ENCODE assay signal across 8 cellular contexts in genomic region chr1:156859523-156860112, GRCh38. TPM values are rescaled to one million over a fixed set of nuclear protein-coding genes. Genes with fewer than 3 reads are reported as not detected.
A peak's percentile ranks its signal among the peaks of the same experiment; 100 is the strongest.
DNase-seq lines count a peak whose midpoint lies in the region; TF ChIP-seq lines count a peak whose summit lies in the region.

No MANE protein-coding gene starts in this region.

- peak overlapping the region; percentile 95 for H3K4me2 ChIP-seq in KMS-11

- H3K4me1 ChIP-seq in KMS-11 (ENCODE audit: low read depth, poor library complexity, severe bottlenecking) = peaks cover 33% of the 10 kb centered on the region
- peaks cover 27% of the 10 kb centered on the region for H3K4me1 ChIP-seq in suprapubic skin

- 0% methylated on average over 8 of the region's 33 CpGs for WGBS in suprapubic skin

- no peaks in the 10 kb centered on the region for H4K20me1 ChIP-seq in KMS-11 (ENCODE audit: insufficient read depth)

- H3K79me2 ChIP-seq in KMS-11 (ENCODE audit: insufficient read depth, low read depth) = no peaks in the 10 kb centered on the region

- H3K9me3 ChIP-seq in suprapubic skin = no peaks in the 10 kb centered on the region

- TF ChIP-seq CTCF in KMS-11 (conservative IDR thresholded peaks at IDR 0.05; ENCODE audit: low read depth, low read length) (no peak), suprapubic skin (IDR thresholded peaks at IDR 0.05) (no peak)

- peak; percentile 50 for DNase-seq in Daoy (ENCODE audit: low read depth)
- DNase-seq in astrocyte of the hippocampus (ENCODE audit: low read depth, low spot score) = peak; percentile 50
- DNase-seq in iris pigment epithelial cell (ENCODE audit: low read depth) = peak; percentile 30
- DNase-seq in suprapubic skin (ENCODE audit: low spot score in 2 of 2) = no peak
- DNase-seq in NCI-H774 (lab: John Stamatoyannopoulos, UW) = no peak
- DNase-seq in T1000 (lab: John Stamatoyannopoulos, UW) = no peak
- no peak for DNase-seq in NOMO-1 treated with DMSO at 0.1 percent for 48 hours (lab: John Stamatoyannopoulos, UW; ENCODE audit: unreplicated experiment)

- TF ChIP-seq EP300 in suprapubic skin (IDR thresholded peaks at IDR 0.05) = no peak

- H3K4me3 ChIP-seq in KMS-11 (IDR thresholded peaks at IDR 0.05; ENCODE audit: insufficient read depth, low read depth, low read length) (peak overlapping the region; percentile 100), suprapubic skin (peak overlapping the region; percentile 31)

- H3K36me3 ChIP-seq in KMS-11 (ENCODE audit: insufficient read depth) (no peaks in the 10 kb centered on the region), suprapubic skin (no peaks in the 10 kb centered on the region)

- H3K9ac ChIP-seq in KMS-11 = no peak overlapping the region

- H3K27ac ChIP-seq in KMS-11 = no peak overlapping the region
- no peak overlapping the region for H3K27ac ChIP-seq in suprapubic skin

- H3K27me3 ChIP-seq in KMS-11 (ENCODE audit: insufficient read depth, low read depth) (peaks cover 85% of the 10 kb centered on the region), suprapubic skin (peaks cover 76% of the 10 kb centered on the region)

- peak overlapping the region; percentile 96 for H2AFZ ChIP-seq in KMS-11 (ENCODE audit: low read depth)

- TF ChIP-seq POLR2A in suprapubic skin (IDR thresholded peaks at IDR 0.05) = no peak

RNA-seq across cellular contexts. Expression of gene INSRR, which starts 0.7 kb away (rescaled TPM):
- total RNA-seq in Daoy (2014; rRNA removed; shearing (Covaris generic)) = not detected in 2 replicates
- total RNA-seq in suprapubic skin = not detected

RNA-seq across cellular contexts. Expression of gene NTRK1, which starts 1.0 kb away (rescaled TPM):
- 0.40 TPM in 1 of 2 replicates, not detected in the other for total RNA-seq in Daoy (2014; rRNA removed; shearing (Covaris generic))
- under 1 TPM in 1 of 4 donors, not detected in 3; 0.32 TPM for total RNA-seq in suprapubic skin

RNA-seq across cellular contexts. Expression of gene PEAR1, which starts 33.9 kb away (rescaled TPM):
- 0.06 TPM in 1 of 2 replicates, not detected in the other for total RNA-seq in Daoy (2014; rRNA removed; shearing (Covaris generic))
- total RNA-seq in suprapubic skin = 1 to 10 TPM; 2.4 to 5.7 (median 3.8) TPM

RNA-seq across cellular contexts. Expression of gene SH2D2A, which starts 43.0 kb away (rescaled TPM):
- 0.51 and 0.57 TPM in 2 replicates for total RNA-seq in Daoy (2014; rRNA removed; shearing (Covaris generic))
- under 1 TPM in 2 of 4 donors, not detected in 2; 0.29 to 0.48 TPM for total RNA-seq in suprapubic skin

Comparison
In these comparisons a context has a peak if more than half of its experiments do, and no peak if none do; other contexts are left out.
1. DNase-seq: peak in Daoy (single experiment), astrocyte of the hippocampus (single experiment) and iris pigment epithelial cell (single experiment); none in suprapubic skin (0 of 2), NCI-H774 (single experiment), T1000 (single experiment) and NOMO-1 treated with DMSO at 0.1 percent for 48 hours (single experiment).